In the genomic region with DNA sequence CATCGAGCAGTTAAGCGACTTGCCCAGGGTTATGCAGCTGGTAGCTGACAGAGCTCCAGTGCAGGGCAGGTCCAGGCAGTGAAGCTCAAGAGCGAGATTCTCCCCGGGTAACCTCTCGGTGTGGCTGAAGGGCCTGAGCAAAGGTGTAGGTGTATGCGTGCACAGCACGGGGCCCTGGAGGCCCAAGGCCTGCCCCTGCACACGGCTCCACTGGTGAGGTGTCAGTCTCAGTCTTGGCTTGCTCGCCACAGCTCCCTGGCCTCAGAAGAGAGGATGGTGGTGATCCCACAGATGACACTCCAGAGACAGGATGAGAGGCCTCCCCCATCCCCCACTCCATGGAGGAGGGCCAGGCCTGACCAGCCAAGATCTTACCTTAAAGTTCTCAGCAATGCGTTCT, we compare ENCODE assay signal across 2 cellular contexts.
TF ChIP-seq lines count a peak whose summit lies in the region.

No MANE protein-coding gene starts in this region.

TF ChIP-seq in IMR-90, 13 proteins besides CTCF, POLR2A, EP300 and RAD21:
- TF ChIP-seq, protein P1, sequence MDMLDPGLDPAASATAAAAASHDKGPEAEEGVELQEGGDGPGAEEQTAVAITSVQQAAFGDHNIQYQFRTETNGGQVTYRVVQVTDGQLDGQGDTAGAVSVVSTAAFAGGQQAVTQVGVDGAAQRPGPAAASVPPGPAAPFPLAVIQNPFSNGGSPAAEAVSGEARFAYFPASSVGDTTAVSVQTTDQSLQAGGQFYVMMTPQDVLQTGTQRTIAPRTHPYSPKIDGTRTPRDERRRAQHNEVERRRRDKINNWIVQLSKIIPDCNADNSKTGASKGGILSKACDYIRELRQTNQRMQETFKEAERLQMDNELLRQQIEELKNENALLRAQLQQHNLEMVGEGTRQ (IDR thresholded peaks at IDR 0.05; ENCODE audit: low read depth, low read length): no peak

TF ChIP-seq in K562, 482 proteins besides CTCF, POLR2A, EP300 and RAD21:
- TF ChIP-seq, protein P2, sequence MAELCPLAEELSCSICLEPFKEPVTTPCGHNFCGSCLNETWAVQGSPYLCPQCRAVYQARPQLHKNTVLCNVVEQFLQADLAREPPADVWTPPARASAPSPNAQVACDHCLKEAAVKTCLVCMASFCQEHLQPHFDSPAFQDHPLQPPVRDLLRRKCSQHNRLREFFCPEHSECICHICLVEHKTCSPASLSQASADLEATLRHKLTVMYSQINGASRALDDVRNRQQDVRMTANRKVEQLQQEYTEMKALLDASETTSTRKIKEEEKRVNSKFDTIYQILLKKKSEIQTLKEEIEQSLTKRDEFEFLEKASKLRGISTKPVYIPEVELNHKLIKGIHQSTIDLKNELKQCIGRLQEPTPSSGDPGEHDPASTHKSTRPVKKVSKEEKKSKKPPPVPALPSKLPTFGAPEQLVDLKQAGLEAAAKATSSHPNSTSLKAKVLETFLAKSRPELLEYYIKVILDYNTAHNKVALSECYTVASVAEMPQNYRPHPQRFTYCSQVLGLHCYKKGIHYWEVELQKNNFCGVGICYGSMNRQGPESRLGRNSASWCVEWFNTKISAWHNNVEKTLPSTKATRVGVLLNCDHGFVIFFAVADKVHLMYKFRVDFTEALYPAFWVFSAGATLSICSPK (IDR thresholded peaks at IDR 0.05; ENCODE audit: borderline replicate concordance): no peak
- TF ChIP-seq, protein P3, sequence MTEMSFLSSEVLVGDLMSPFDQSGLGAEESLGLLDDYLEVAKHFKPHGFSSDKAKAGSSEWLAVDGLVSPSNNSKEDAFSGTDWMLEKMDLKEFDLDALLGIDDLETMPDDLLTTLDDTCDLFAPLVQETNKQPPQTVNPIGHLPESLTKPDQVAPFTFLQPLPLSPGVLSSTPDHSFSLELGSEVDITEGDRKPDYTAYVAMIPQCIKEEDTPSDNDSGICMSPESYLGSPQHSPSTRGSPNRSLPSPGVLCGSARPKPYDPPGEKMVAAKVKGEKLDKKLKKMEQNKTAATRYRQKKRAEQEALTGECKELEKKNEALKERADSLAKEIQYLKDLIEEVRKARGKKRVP (CRISPR knock-in tag; IDR thresholded peaks at IDR 0.05): no peak
- TF ChIP-seq NFIC (IDR thresholded peaks at IDR 0.05) (no peak), SREBF2 (CRISPR knock-in tag; IDR thresholded peaks at IDR 0.05) (no peak), GABPB2 (CRISPR knock-in tag; conservative IDR thresholded peaks at IDR 0.05) (no peak), MYC (IDR thresholded peaks at IDR 0.05; ENCODE audit: low read depth, low read length) (no peak), MYC (CRISPR knock-in tag; IDR thresholded peaks at IDR 0.05; ENCODE audit: borderline replicate concordance, low read depth) (no peak), TGIF2 (CRISPR knock-in tag; IDR thresholded peaks at IDR 0.05) (no peak), TRIM24 (IDR thresholded peaks at IDR 0.05) (no peak)
